Comparison of ENCODE assay signal across 8 cellular contexts in genomic region chr1:212667223-212668139, GRCh38. TPM values are rescaled to one million over a fixed set of nuclear protein-coding genes. Genes with fewer than 3 reads are reported as not detected.
DNase-seq lines count a peak whose midpoint lies in the region; ATAC-seq and FAIRE-seq lines count a peak whose summit lies in the region.

No MANE protein-coding gene starts in this region.

- H3K4me3 Mint-ChIP-seq in activated CD8-positive, alpha-beta memory T cell treated with anti-CD3 and anti-CD28 coated beads, Interleukin-2, amount 10 ng/mL, durations not matched to agents 7 days and 5 days = no peak overlapping the region

- H3K27ac ChIP-seq in mesodermal cell (ENCODE audit: low read depth, low read length, severe bottlenecking) = peak overlapping the region; percentile 98

- peak overlapping the region; percentile 37 for H3K27ac Mint-ChIP-seq in activated CD8-positive, alpha-beta memory T cell treated with anti-CD3 and anti-CD28 coated beads, Interleukin-2, amount 10 ng/mL, durations not matched to agents 7 days and 5 days

- CTCF ChIA-PET in activated CD8-positive, alpha-beta memory T cell treated with anti-CD3 and anti-CD28 coated beads, Interleukin-2, amount 10 ng/mL, durations not matched to agents 7 days and 5 days (lab: Charles Lee) = interaction anchor here (0.8 to 6.4 kb wide), 19 partner anchors 10 to 328 kb away, joined by 3 to 109 read pairs (median 4); partner anchors contain the start of genes BATF3, NSL1 and TATDN3

- no peaks in the 10 kb centered on the region for H3K36me3 ChIP-seq in mesodermal cell (ENCODE audit: control insufficient read depth, insufficient read depth, low read length)

- peak; percentile 62 for DNase-seq in activated CD8-positive, alpha-beta memory T cell treated with anti-CD3 and anti-CD28 coated beads, Interleukin-2, amount 10 ng/mL, durations not matched to agents 7 days and 5 days
- DNase-seq in activated CD8-positive, alpha-beta memory T cell treated with anti-CD3 and anti-CD28 coated beads for 24 hours = no peak
- DNase-seq in NCI-H82 (lab: John Stamatoyannopoulos, UW) (peak; percentile 93), dermis blood vessel endothelial cell (peak; percentile 94), urothelium cell line (ENCODE audit: low spot score) (peak; percentile 74), cerebellar cortex (ENCODE audit: low spot score) (no peak), NCI-H2029 treated with DMSO at 0.1 percent for 48 hours (lab: John Stamatoyannopoulos, UW) (no peak)

- FAIRE-seq in urothelium cell line (lab: Jason Lieb, UNC) = no peak

- H3K4me3 ChIP-seq in mesodermal cell (ENCODE audit: extremely low read depth, insufficient read depth, low read length, poor library complexity, severe bottlenecking) = no peak overlapping the region

- peaks cover 58% of the 10 kb centered on the region for H3K4me1 Mint-ChIP-seq in activated CD8-positive, alpha-beta memory T cell treated with anti-CD3 and anti-CD28 coated beads, Interleukin-2, amount 10 ng/mL, durations not matched to agents 7 days and 5 days

- peaks cover 31% of the 10 kb centered on the region for H3K4me1 ChIP-seq in mesodermal cell (ENCODE audit: control insufficient read depth, insufficient read depth, low read length, poor library complexity, severe bottlenecking)

- ATAC-seq in activated CD8-positive, alpha-beta memory T cell treated with anti-CD3 and anti-CD28 coated beads, Interleukin-2, amount 10 ng/mL, durations not matched to agents 7 days and 5 days = peak; percentile 51

- H3K27me3 Mint-ChIP-seq in activated CD8-positive, alpha-beta memory T cell treated with anti-CD3 and anti-CD28 coated beads, Interleukin-2, amount 10 ng/mL, durations not matched to agents 7 days and 5 days = no peaks in the 10 kb centered on the region

- WGBS in mesodermal cell (ENCODE audit: insufficient coverage in 2 of 2), 2 experiments = 67 to 68% methylated on average over 7 to 8 of the region's 9 CpGs

- no peaks in the 10 kb centered on the region for H3K9me3 ChIP-seq in mesodermal cell (ENCODE audit: control insufficient read depth, low read length)

- no peaks in the 10 kb centered on the region for H3K36me3 Mint-ChIP-seq in activated CD8-positive, alpha-beta memory T cell treated with anti-CD3 and anti-CD28 coated beads, Interleukin-2, amount 10 ng/mL, durations not matched to agents 7 days and 5 days

- H3K9me3 Mint-ChIP-seq in activated CD8-positive, alpha-beta memory T cell treated with anti-CD3 and anti-CD28 coated beads, Interleukin-2, amount 10 ng/mL, durations not matched to agents 7 days and 5 days (ENCODE audit: low read depth) = no peaks in the 10 kb centered on the region

RNA-seq across cellular contexts. Expression of gene BATF3, which starts 32.2 kb away (rescaled TPM):
- 100 to 1,000 TPM; 109 to 130 TPM for total RNA-seq in activated CD8-positive, alpha-beta memory T cell treated with anti-CD3 and anti-CD28 coated beads, Interleukin-2, amount 10 ng/mL, durations not matched to agents 7 days and 5 days
- 1.7 and 2.4 TPM in 2 replicates for total RNA-seq in dermis blood vessel endothelial cell
- 4.3 TPM for polyA plus RNA-seq in mesodermal cell (2013, experiment 1 of 2)
- 3.1 TPM for polyA plus RNA-seq in mesodermal cell (2013, experiment 2 of 2)

RNA-seq across cellular contexts. Expression of gene ATF3, which starts 58.9 kb away (rescaled TPM):
- total RNA-seq in activated CD8-positive, alpha-beta memory T cell treated with anti-CD3 and anti-CD28 coated beads, Interleukin-2, amount 10 ng/mL, durations not matched to agents 7 days and 5 days = 10 to 100 TPM; 21.3 to 36.5 TPM
- total RNA-seq in dermis blood vessel endothelial cell = 1.4 and 6.0 TPM in 2 replicates
- polyA plus RNA-seq in mesodermal cell (2013, experiment 1 of 2) = 36.3 TPM
- 47.8 TPM for polyA plus RNA-seq in mesodermal cell (2013, experiment 2 of 2)

Comparison
In these comparisons a context has a peak if more than half of its experiments do, and no peak if none do; other contexts are left out.
1. DNase-seq: peak in activated CD8-positive, alpha-beta memory T cell treated with anti-CD3 and anti-CD28 coated beads, Interleukin-2, amount 10 ng/mL, durations not matched to agents 7 days and 5 days (single experiment), NCI-H82 (single experiment), dermis blood vessel endothelial cell (single experiment) and urothelium cell line (single experiment); none in activated CD8-positive, alpha-beta memory T cell treated with anti-CD3 and anti-CD28 coated beads for 24 hours (single experiment), cerebellar cortex (single experiment) and NCI-H2029 treated with DMSO at 0.1 percent for 48 hours (single experiment).
2. RNA of gene BATF3, which starts 32.2 kb away (total RNA-seq): 109 to 130 TPM in activated CD8-positive, alpha-beta memory T cell treated with anti-CD3 and anti-CD28 coated beads, Interleukin-2, amount 10 ng/mL, durations not matched to agents 7 days and 5 days; 1.7 to 2.4 TPM in dermis blood vessel endothelial cell; every median in the first group is over 10 times any median in the second.